In genomic region chr15:30470594-30471365, GRCh38 we compare ENCODE assay signal across 8 cellular contexts. TPM values are rescaled to one million over a fixed set of nuclear protein-coding genes. Genes with fewer than 3 reads are reported as not detected.
DNase-seq lines count a peak whose midpoint lies in the region; ATAC-seq, FAIRE-seq and TF ChIP-seq lines count a peak whose summit lies in the region.
"Not testable (repeated sequence)": the region's sequence is repeated elsewhere in the genome, so short reads cannot be mapped to it uniquely, and the experiment has no call there.

No MANE protein-coding gene starts in this region.

- not testable (repeated sequence) for TF ChIP-seq EP300 in HepG2 (IDR thresholded peaks at IDR 0.05; ENCODE audit: low read depth in 2 of 2, low read length in 2 of 2); HepG2 (CRISPR knock-in tag; IDR thresholded peaks at IDR 0.05; ENCODE audit: borderline replicate concordance)

- not testable (repeated sequence) for H3K4me1 ChIP-seq in breast epithelium; HepG2 (ENCODE audit: insufficient read depth, low read length)

- not testable (repeated sequence) for H3K27me3 ChIP-seq in breast epithelium; HepG2 (ENCODE audit: control insufficient read depth in 1 of 2, insufficient read depth in 2 of 2, low read length in 2 of 2)

- peak overlapping the region; percentile 67 to 90 for H3K27ac ChIP-seq in breast epithelium
- H3K27ac ChIP-seq in HepG2 (ENCODE audit: extremely low read length, insufficient read depth, low read length): not testable (repeated sequence)

- TF ChIP-seq RAD21 in HepG2 (CRISPR knock-in tag; IDR thresholded peaks at IDR 0.05): not testable (repeated sequence)

- BruUV-seq in HepG2 (replicated peaks; lab: Mats Ljungman, UMichigan): not testable (repeated sequence)

- POLR2A ChIA-PET in HepG2 (lab: Yijun Ruan, JAX): not testable (repeated sequence)

- H3K4me3 ChIP-seq in HFF-Myc (replicated peaks; ENCODE audit: low read depth, low read length): peak overlapping the region; percentile 15; the same call in 1 of the 2 replicates
- peak overlapping the region; percentile 35 to 79 (median 53) for H3K4me3 ChIP-seq in breast epithelium
- H3K4me3 ChIP-seq in HepG2 (replicated peaks in 1 of 3; ENCODE audit: insufficient read depth in 1 of 3, low read depth in 2 of 3, low read length in 3 of 3): peak overlapping the region in 1 of 3 experiments; percentile 26; a peak in 2 of 6 replicates

- TF ChIP-seq POLR2A in breast epithelium (IDR thresholded peaks at IDR 0.05); HepG2 (IDR thresholded peaks at IDR 0.05; ENCODE audit: insufficient read depth in 1 of 2, low read depth in 2 of 2, low read length in 2 of 2): not testable (repeated sequence)

- H4K20me1 ChIP-seq in HepG2 (ENCODE audit: insufficient read depth, low read length): not testable (repeated sequence)

- not testable (repeated sequence) for H3K9me3 ChIP-seq in breast epithelium; HepG2 (ENCODE audit: low read length)

- not testable (repeated sequence) for FAIRE-seq in HepG2 (lab: Jason Lieb, UNC)

- H3K9ac ChIP-seq in HepG2 (ENCODE audit: insufficient read depth, low read depth, low read length): peak overlapping the region; percentile 52; the same call in 1 of the 2 replicates

- ATAC-seq in GM18867 (IDR thresholded peaks at IDR 0.05; ENCODE audit: unreplicated experiment) (peak; percentile 96), HG03520 (IDR thresholded peaks at IDR 0.05; ENCODE audit: unreplicated experiment) (peak; percentile 90), HepG2 (peak; percentile 95)

- CTCF ChIA-PET in HepG2 (lab: Yijun Ruan, JAX; ENCODE audit: low intra/inter-chr PET ratio, low total read pairs): not testable (repeated sequence)

- in situ Hi-C loops in HepG2 (cut with HindIII; ENCODE audit: extremely low pct_ligation_motif_present, low pct_unique_long_range_greater_than_20kb): not testable (repeated sequence)

- not testable (repeated sequence) for H2AFZ ChIP-seq in HepG2 (ENCODE audit: low read length)

- intact Hi-C loops in breast epithelium (cut with DNase I; ENCODE audit: low total_unique reads); HepG2 (cut with micrococcal nuclease; ENCODE audit: unreplicated experiment): not testable (repeated sequence)

- DNase-seq in HFF-Myc (ENCODE audit: extremely low read depth, low read depth); breast epithelium (ENCODE audit: low spot score in 2 of 2); HepG2 (ENCODE audit: low spot score): not testable (repeated sequence)
- peak; percentile 14 to 20 for DNase-seq in activated CD4-positive, alpha-beta T cell treated with anti-CD3 and anti-CD28 coated beads, Interleukin-2, amount 50 U/mL, for 48 hours
- peak; percentile 1 to 30 for DNase-seq in stimulated activated CD4-positive, alpha-beta T cell treated with anti-CD3 and anti-CD28 coated beads, Interleukin-15, amount 100 ng/mL, for 48 hours (ENCODE audit: low read depth in 2 of 2)
- DNase-seq in ureter (ENCODE audit: low spot score): peak; percentile 35

- not testable (repeated sequence) for TF ChIP-seq CTCF in HFF-Myc (IDR thresholded peaks at IDR 0.05; ENCODE audit: low read depth, low read length, missing control alignments); breast epithelium (IDR thresholded peaks at IDR 0.05); HepG2 (CRISPR knock-in tag; IDR thresholded peaks at IDR 0.05)

- not testable (repeated sequence) for H3K79me2 ChIP-seq in HepG2 (ENCODE audit: insufficient read depth, low read length)

- H3K4me2 ChIP-seq in HepG2 (ENCODE audit: low read depth, low read length): not testable (repeated sequence)

- no CpG with 5 or more reads among the region's 89 CpGs for WGBS in HepG2 (ENCODE audit: low lambda C conversion rate)

- not testable (repeated sequence) for H3K36me3 ChIP-seq in breast epithelium; HepG2 (replicated peaks in 1 of 2; ENCODE audit: control insufficient read depth in 1 of 2, insufficient read depth in 2 of 2, low read length in 2 of 2)

TF ChIP-seq in HepG2, 621 proteins besides CTCF, POLR2A, EP300 and RAD21:
- TF ChIP-seq ZFY (CRISPR knock-in tag; IDR thresholded peaks at IDR 0.05): peak; percentile 76
TF ChIP-seq in HepG2: peak in this region for 1; not testable (repeated sequence) for 620.

RNA-seq across cellular contexts. Expression of gene GOLGA8R, which starts 56.7 kb away (rescaled TPM):
- total RNA-seq in breast epithelium (1 to 10 TPM; 4.2 to 5.6 (median 4.5) TPM), HepG2 (2016; rRNA removed; fragmentation: Illumina TruSeq; extraction: Trizol) (0.09 TPM in 1 of 2 replicates, not detected in the other), ureter (9.9 TPM)
- not detected in 2 replicates for total RNA-seq in HepG2 (2016; cell fraction: cytosol; rRNA removed; fragmentation: Illumina TruSeq; extraction: Trizol; ENCODE audit: low read depth)
- total RNA-seq in HepG2 (2016; cell fraction: insoluble cytoplasmic fraction; rRNA removed; fragmentation: Illumina TruSeq; extraction: Trizol): not detected in 2 replicates
- total RNA-seq in HepG2 (2016; cell fraction: membrane; rRNA removed; fragmentation: Illumina TruSeq; extraction: Trizol): 0.12 TPM in 1 of 2 replicates, not detected in the other
- total RNA-seq in HepG2 (2016; cell fraction: nucleus; rRNA removed; fragmentation: Illumina TruSeq; extraction: Trizol): not detected in 2 replicates
- polyA plus RNA-seq in HepG2 (2011; rRNA removed): 0.08 and 0.12 TPM in 2 replicates
- polyA plus RNA-seq in HepG2 (2011; cell fraction: cytosol; rRNA removed): 0.03 TPM in 1 of 2 replicates, not detected in the other
- polyA plus RNA-seq in HepG2 (2011; cell fraction: nucleus; rRNA removed): 1.0 and 1.4 TPM in 2 replicates
- 0.29 and 0.86 TPM in 2 replicates for polyA plus RNA-seq in HepG2 (2012)
- not detected in 2 replicates for polyA plus RNA-seq in HepG2 (2016; cell fraction: cytosol; fragmentation: Illumina TruSeq; extraction: Trizol; ENCODE audit: low read depth)
- not detected in 2 replicates for polyA plus RNA-seq in HepG2 (2016; cell fraction: insoluble cytoplasmic fraction; fragmentation: Illumina TruSeq; extraction: Trizol; ENCODE audit: low read depth)
- not detected in 2 replicates for polyA plus RNA-seq in HepG2 (2016; cell fraction: membrane; fragmentation: Illumina TruSeq; extraction: Trizol; ENCODE audit: low read depth)
- polyA plus RNA-seq in HepG2 (2016; cell fraction: nucleus; fragmentation: Illumina TruSeq; extraction: Trizol; ENCODE audit: insufficient read depth, low read depth): 0.29 TPM in 1 of 2 replicates, not detected in the other
- 0.06 and 0.65 TPM in 2 replicates for polyA minus RNA-seq in HepG2 (2011; rRNA and poly(A)+ RNA removed; ENCODE audit: low replicate concordance)
- not detected in 2 replicates for polyA minus RNA-seq in HepG2 (2011; cell fraction: cytosol; rRNA and poly(A)+ RNA removed)
- polyA minus RNA-seq in HepG2 (2011; cell fraction: nucleus; rRNA and poly(A)+ RNA removed): 0.64 and 1.2 TPM in 2 replicates
